Comparison of ENCODE assay signal across 17 cellular contexts in the genomic region with DNA sequence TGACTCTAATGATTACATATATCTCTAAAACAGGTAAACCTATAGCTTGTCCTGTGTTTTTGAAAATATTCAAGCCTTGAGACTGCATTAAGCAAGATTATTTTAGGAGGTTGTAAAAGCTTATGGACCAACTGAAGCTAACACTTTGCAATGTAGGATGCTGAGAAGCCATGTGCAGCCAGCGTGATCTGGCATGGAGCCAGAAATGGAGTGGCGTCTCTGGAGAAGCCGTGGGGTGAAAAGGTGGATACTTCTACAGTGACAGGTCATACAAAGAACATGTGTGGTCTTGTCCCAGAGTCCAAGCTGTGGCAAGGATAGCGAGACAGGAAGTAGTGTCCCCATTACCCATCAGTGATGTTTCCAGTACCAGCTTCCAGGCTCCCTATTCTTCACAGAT.
DNase-seq lines count a peak whose midpoint lies in the region; FAIRE-seq and TF ChIP-seq lines count a peak whose summit lies in the region.
"Had no signal": no experiment of that assay in that cellular context is flagged by ENCODE, and none has a peak within 500 bp of the region (broad histone marks: within the 10 kb centered on the region; RNA-seq: fewer than 3 reads in every experiment).

No MANE protein-coding gene starts in this region.

- no peak overlapping the region for H2AFZ ChIP-seq in keratinocyte (ENCODE audit: control insufficient read depth, low read length)

- DNase-seq in NCI-H345 (lab: John Stamatoyannopoulos, UW) (peak; percentile 41), NCI-H345 treated with DMSO at 0.1 percent for 48 hours (lab: John Stamatoyannopoulos, UW; ENCODE audit: unreplicated experiment) (no peak), DMS153 treated with DMSO at 0.1 percent for 48 hours (lab: John Stamatoyannopoulos, UW; ENCODE audit: unreplicated experiment) (peak; percentile 37), NCI-H69 (lab: John Stamatoyannopoulos, UW) (peak; percentile 52), keratinocyte (ENCODE audit: low read depth, low spot score) (no peak), GM10266 (ENCODE audit: extremely low spot score) (no peak), NCI-H82 (lab: John Stamatoyannopoulos, UW) (no peak)
- DNase-seq: ACHN; CD4-positive, alpha-beta T cell; EL; HFFc6; KG1; NCI-H1092 treated with DMSO at 0.1 percent for 48 hours; NCI-H2081; NCI-H524 treated with DMSO at 0.1 percent for 48 hours had no signal

- H3K9me3 ChIP-seq in keratinocyte (ENCODE audit: control insufficient read depth, low read depth, low read length), result no peaks in the 10 kb centered on the region

- no peaks in the 10 kb centered on the region for H4K20me1 ChIP-seq in keratinocyte (ENCODE audit: control insufficient read depth, extremely low read depth, insufficient read depth, low read length)

- dilution Hi-C loops in keratinocyte (cut with MboI; ENCODE audit: extremely low pct_ligation_motif_present, low sequenced_read_pairs), result no loop called here

- H3K27ac ChIP-seq in keratinocyte (ENCODE audit: control insufficient read depth, insufficient read depth, low read length), result no peak overlapping the region
- H3K27ac ChIP-seq: HL-60 had no signal

- no peak overlapping the region for H3K9ac ChIP-seq in keratinocyte (ENCODE audit: control insufficient read depth, extremely low read depth, insufficient read depth, low read length)

- H3K9me1 ChIP-seq in keratinocyte (ENCODE audit: control insufficient read depth, extremely low read depth, insufficient read depth, low read length), result no peaks in the 10 kb centered on the region

- H3K27me3 ChIP-seq in keratinocyte (ENCODE audit: control insufficient read depth, extremely low read depth, insufficient read depth, low read length), result no peaks in the 10 kb centered on the region

- H3K36me3 ChIP-seq in keratinocyte (ENCODE audit: control insufficient read depth in 2 of 2, extremely low read depth in 1 of 2, insufficient read depth in 2 of 2, low read length in 2 of 2), result no peaks in the 10 kb centered on the region

- H3K4me1 ChIP-seq in keratinocyte (ENCODE audit: control insufficient read depth, extremely low read depth, insufficient read depth, low read length), result peaks cover 27% of the 10 kb centered on the region

- H3K4me2 ChIP-seq in keratinocyte (ENCODE audit: control insufficient read depth, extremely low read depth, insufficient read depth, low read depth, low read length), result no peak overlapping the region

- no peak overlapping the region for H3K4me3 ChIP-seq in keratinocyte (ENCODE audit: control insufficient read depth in 2 of 3, extremely low read depth in 1 of 3, insufficient read depth in 2 of 3, low read depth in 1 of 3, low read length in 3 of 3)

- peak; percentile 44 for FAIRE-seq in keratinocyte (lab: Jason Lieb, UNC)
- FAIRE-seq: H1 had no signal

- TF ChIP-seq CTCF in keratinocyte (optimal IDR thresholded peaks at IDR 0.05 in 1 of 3, IDR thresholded peaks at IDR 0.05 in 1 of 3, conservative IDR thresholded peaks at IDR 0.05 in 1 of 3; ENCODE audit: extremely low read depth in 1 of 3, insufficient read depth in 2 of 3, low read length in 3 of 3) (no peak), GM10266 (IDR thresholded peaks at IDR 0.05; ENCODE audit: control insufficient read depth, insufficient read depth, low read depth, missing control alignments) (no peak)

- no peaks in the 10 kb centered on the region for H3K79me2 ChIP-seq in keratinocyte (ENCODE audit: control insufficient read depth, insufficient read depth, low read length)

Comparison
In these comparisons a context has a peak if more than half of its experiments do, and no peak if none do; other contexts are left out.
1. DNase-seq: peak in NCI-H345 (single experiment), DMS153 treated with DMSO at 0.1 percent for 48 hours (single experiment) and NCI-H69 (single experiment); none in NCI-H345 treated with DMSO at 0.1 percent for 48 hours (single experiment), keratinocyte (single experiment), GM10266 (single experiment) and NCI-H82 (single experiment).